ENCODE assay signal across 8 cellular contexts in the genomic region with DNA sequence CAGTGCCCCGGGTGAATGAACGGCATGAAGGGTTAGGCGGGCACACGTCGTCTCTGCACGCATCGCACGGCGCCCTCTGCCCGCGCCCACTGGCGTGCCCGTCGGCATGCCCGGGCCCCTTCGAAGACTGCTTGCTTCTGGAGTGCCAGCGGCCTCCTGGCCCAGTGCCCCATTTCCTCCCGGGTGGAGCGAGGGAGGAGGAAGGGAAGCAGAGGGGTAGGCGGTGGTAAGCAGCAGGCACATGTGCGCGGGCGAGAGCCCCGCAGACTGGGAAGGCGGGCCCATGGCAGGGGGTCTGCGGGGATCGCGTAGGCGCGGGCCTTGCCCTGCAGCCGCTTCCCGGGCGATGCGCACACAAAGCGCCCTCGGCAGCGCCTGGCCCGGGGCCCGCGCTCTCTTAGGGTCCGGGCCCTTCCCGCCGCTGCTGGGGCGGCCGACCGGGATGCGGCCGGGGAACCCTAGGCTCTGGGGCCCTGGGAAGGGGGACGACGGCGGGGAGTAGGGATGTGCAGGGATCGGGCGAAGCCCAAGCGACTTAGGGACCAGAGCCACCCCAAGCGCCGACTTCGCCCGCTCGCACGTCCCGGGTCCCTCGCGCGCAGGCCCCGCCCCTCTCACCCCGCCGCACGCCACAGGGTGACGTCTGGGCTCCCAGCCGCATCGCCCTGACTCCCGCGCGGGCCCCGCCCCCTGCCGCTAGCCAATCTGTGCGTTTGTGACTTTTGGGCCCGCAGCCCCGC. TPM values are rescaled to one million over a fixed set of nuclear protein-coding genes. Genes with fewer than 3 reads are reported as not detected.
DNase-seq lines count a peak whose midpoint lies in the region; ATAC-seq and TF ChIP-seq lines count a peak whose summit lies in the region.

No MANE protein-coding gene starts in this region.

- H3K27me3 ChIP-seq in BLaER1 (peaks cover 21% of the 10 kb centered on the region), WERI-Rb-1 (ENCODE audit: insufficient read depth, low read depth, severe bottlenecking) (no peaks in the 10 kb centered on the region), aorta (ENCODE audit: control insufficient read depth in 1 of 2, insufficient read depth in 2 of 2, low read length in 1 of 2) (no peaks in the 10 kb centered on the region)

- H3K9ac ChIP-seq in BLaER1: peak overlapping the region; percentile 82

- H3K4me3 ChIP-seq in BLaER1 (peak overlapping the region; percentile 64), WERI-Rb-1 (ENCODE audit: low read depth, low read length) (peak overlapping the region; percentile 74), aorta (ENCODE audit: low read length in 2 of 2) (peak overlapping the region; percentile 9 to 53)

- H3K36me3 ChIP-seq in BLaER1: peaks cover 14% of the 10 kb centered on the region; the same call in 1 of the 2 replicates
- peaks cover 24% of the 10 kb centered on the region for H3K36me3 ChIP-seq in WERI-Rb-1
- no peaks in the 10 kb centered on the region for H3K36me3 ChIP-seq in aorta (ENCODE audit: control insufficient read depth in 1 of 2, insufficient read depth in 2 of 2, low read length in 1 of 2)

- no peak for TF ChIP-seq CTCF in WERI-Rb-1 (IDR thresholded peaks at IDR 0.05; ENCODE audit: low read depth, low read length)

- H3K9me3 ChIP-seq in BLaER1 (peaks cover 45% of the 10 kb centered on the region), WERI-Rb-1 (ENCODE audit: severe bottlenecking) (no peaks in the 10 kb centered on the region), aorta (ENCODE audit: control insufficient read depth, low read length) (no peaks in the 10 kb centered on the region)

- H3K4me1 ChIP-seq in BLaER1 (peaks cover 42% of the 10 kb centered on the region), aorta (ENCODE audit: control insufficient read depth in 1 of 2, insufficient read depth in 2 of 2, low read length in 2 of 2) (no peaks in the 10 kb centered on the region)

- intact Hi-C loops in aorta (cut with DNase I): no loop called here

- H3K4me2 ChIP-seq in BLaER1: peak overlapping the region; percentile 80

- ATAC-seq in GM19035 (IDR thresholded peaks at IDR 0.05; ENCODE audit: unreplicated experiment): peak; percentile 4
- peak; percentile 15 for ATAC-seq in aorta (ENCODE audit: low FRiP score)

- peak overlapping the region; percentile 88 for H3K27ac ChIP-seq in BLaER1
- H3K27ac ChIP-seq in WERI-Rb-1: peak overlapping the region; percentile 96
- peak overlapping the region; percentile 61 to 89 for H3K27ac ChIP-seq in aorta (ENCODE audit: low read depth in 1 of 2, low read length in 2 of 2)

- DNase-seq in HK-2 (ENCODE audit: unreplicated experiment): peak; percentile 75
- DNase-seq in WERI-Rb-1: no peak
- peak; percentile 71 for DNase-seq in epidermal melanocyte (ENCODE audit: insufficient read length, low spot score)
- peak; percentile 59 for DNase-seq in myocyte (ENCODE audit: low read depth)
- peak; percentile 86 to 90 for DNase-seq in aorta
- DNase-seq in iPS-NIHi11 (ENCODE audit: low spot score): no peak

- 0 to 39% methylated on average over 67 to 79 of the region's 79 CpGs for WGBS in aorta, 2 donors

- H4K20me1 ChIP-seq in BLaER1: peaks cover 15% of the 10 kb centered on the region; the same call in 1 of the 2 replicates

RNA-seq across cellular contexts. Expression of a gene that starts 0.9 kb away (rescaled TPM):
- total RNA-seq in myocyte (43.2 and 53.2 TPM in 2 replicates), aorta (10 to 100 TPM; 49.9 to 73.1 TPM)
- polyA plus RNA-seq in myocyte (2012): 70.4 TPM
- polyA plus RNA-seq in aorta: 100 to 1,000 TPM in 1 of 2 donors, 10 to 100 TPM in 1; 97.7 to 157 TPM

RNA-seq across cellular contexts. Expression of a gene that starts 3.8 kb away (rescaled TPM):
- total RNA-seq in myocyte (410 and 518 TPM in 2 replicates), aorta (1,000 to 10,000 TPM; 4,329 to 7,587 TPM)
- polyA plus RNA-seq in myocyte (2012): 1,833 TPM
- 1,000 to 10,000 TPM in 1 of 2 donors, 100 to 1,000 TPM in 1; 515 to 7,857 TPM for polyA plus RNA-seq in aorta

RNA-seq across cellular contexts. Expression of a gene that starts 19.9 kb away (rescaled TPM):
- 2,503 and 3,937 TPM in 2 replicates for total RNA-seq in myocyte
- polyA plus RNA-seq in myocyte (2012): 2,274 TPM
- 1,000 to 10,000 TPM; 2,525 to 2,861 TPM for total RNA-seq in aorta
- 1,000 to 10,000 TPM; 7,028 to 7,505 TPM for polyA plus RNA-seq in aorta

RNA-seq across cellular contexts. Expression of a gene that starts 30.8 kb away (rescaled TPM):
- total RNA-seq in myocyte: 214 and 235 TPM in 2 replicates
- polyA plus RNA-seq in myocyte (2012): 115 TPM
- total RNA-seq in aorta: 10 to 100 TPM; 25.9 to 29.0 TPM
- 10 to 100 TPM; 37.3 to 46.2 TPM for polyA plus RNA-seq in aorta

RNA-seq across cellular contexts. Expression of a gene that starts 33.1 kb away (rescaled TPM):
- total RNA-seq in myocyte: 36.1 and 41.3 TPM in 2 replicates
- polyA plus RNA-seq in myocyte (2012): 33.2 TPM
- total RNA-seq in aorta: 10 to 100 TPM; 30.8 to 59.6 TPM
- polyA plus RNA-seq in aorta: 100 to 1,000 TPM in 1 of 2 donors, 1 to 10 TPM in 1; 5.5 to 129 TPM

Comparison
In these comparisons a context has a peak if more than half of its experiments do, and no peak if none do; other contexts are left out.
1. DNase-seq: peak in HK-2 (single experiment), epidermal melanocyte (single experiment), myocyte (single experiment) and aorta (2 of 2); none in WERI-Rb-1 (single experiment) and iPS-NIHi11 (single experiment).
2. Peak in every context shown above with its lines, with median percentiles within 50 percentile points of each other: H3K27ac ChIP-seq and H3K4me3 ChIP-seq.